9 cellular contexts compared by ENCODE assay signal in the genomic region with DNA sequence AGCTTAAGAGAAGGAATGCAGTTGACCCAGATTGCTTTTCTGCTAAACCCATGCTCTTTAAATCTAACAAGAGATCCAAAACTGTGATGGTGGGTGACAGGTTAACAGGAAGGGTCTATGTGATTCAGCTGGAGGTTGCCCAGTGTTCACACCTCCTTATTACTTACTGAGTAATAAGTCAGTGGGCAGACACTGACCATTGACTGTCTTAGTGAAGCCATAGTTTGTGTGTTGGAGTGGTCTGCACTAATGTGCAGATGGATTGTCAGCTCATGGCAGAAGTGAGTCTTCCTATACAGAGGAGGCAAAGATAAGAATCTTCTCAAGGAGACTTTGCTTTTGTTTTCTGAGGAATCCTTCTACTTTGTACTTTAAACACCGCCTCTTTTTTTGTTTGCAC. TPM values are rescaled to one million over a fixed set of nuclear protein-coding genes. Genes with fewer than 3 reads are reported as not detected.
DNase-seq lines count a peak whose midpoint lies in the region; ATAC-seq and TF ChIP-seq lines count a peak whose summit lies in the region.
"Had no signal": no experiment of that assay in that cellular context is flagged by ENCODE, and none has a peak within 500 bp of the region (broad histone marks: within the 10 kb centered on the region; RNA-seq: fewer than 3 reads in every experiment).

No MANE protein-coding gene starts in this region.

- TF ChIP-seq CTCF in DND-41 (IDR thresholded peaks at IDR 0.05; ENCODE audit: borderline replicate concordance, extremely low read depth, low read length, poor library complexity, severe bottlenecking) (no peak), OCI-LY3 (IDR thresholded peaks at IDR 0.05; ENCODE audit: low read depth, low read length) (no peak), endothelial cell (IDR thresholded peaks at IDR 0.05; ENCODE audit: unreplicated experiment) (no peak), parathyroid adenoma (IDR thresholded peaks at IDR 0.05) (no peak)

- H3K36me3 Mint-ChIP-seq in endothelial cell (ENCODE audit: low read depth, unreplicated experiment), result peaks cover 6% of the 10 kb centered on the region

- H4K20me1 ChIP-seq in DND-41 (ENCODE audit: insufficient read depth, low read length) (peaks cover 2% of the 10 kb centered on the region; the same call in 1 of the 2 replicates), OCI-LY3 (ENCODE audit: insufficient read depth, low read length) (no peaks in the 10 kb centered on the region)

- H3K27me3 ChIP-seq in DND-41 (ENCODE audit: insufficient read depth, low read length, poor library complexity), result no peaks in the 10 kb centered on the region
- H3K27me3 ChIP-seq in OCI-LY3 (ENCODE audit: low read depth, low read length), result no peaks in the 10 kb centered on the region
- no peaks in the 10 kb centered on the region for H3K27me3 ChIP-seq in parathyroid adenoma (ENCODE audit: control insufficient read depth, insufficient read depth, low read length)

- DNase-seq in DND-41, result no peak
- no peak for DNase-seq in endothelial cell (ENCODE audit: low spot score)
- no peak for DNase-seq in stimulated activated naive CD4-positive, alpha-beta T cell treated with Interleukin-2 at 50 U/mL for 16 hours (lab: John Stamatoyannopoulos, UW)
- no peak for DNase-seq in activated CD4-positive, CD25-positive, alpha-beta regulatory T cell treated with anti-CD3 and anti-CD28 coated beads, Interleukin-2, amount 50 U/mL, for 72 hours
- no peak for DNase-seq in AG08395 (ENCODE audit: low spot score)
- DNase-seq in NCI-H69 (lab: John Stamatoyannopoulos, UW), result no peak
- DNase-seq: activated effector memory CD4-positive, alpha-beta T cell treated with anti-CD3 and anti-CD28 coated beads, Interleukin-2, amount 50 U/mL, for 16 hours had no signal

- H3K79me2 ChIP-seq in DND-41 (ENCODE audit: insufficient read depth, low read length) (peaks cover 90% of the 10 kb centered on the region), OCI-LY3 (ENCODE audit: low read length) (peaks cover 53% of the 10 kb centered on the region), parathyroid adenoma (peaks cover 3% of the 10 kb centered on the region)

- no peaks in the 10 kb centered on the region for H3K9me3 Mint-ChIP-seq in endothelial cell (ENCODE audit: unreplicated experiment)

- peak overlapping the region; percentile 49 to 92; a peak in 3 of 4 replicates for H3K4me3 ChIP-seq in DND-41 (ENCODE audit: low read depth in 1 of 2, low read length in 2 of 2)
- H3K4me3 ChIP-seq in OCI-LY3 (ENCODE audit: low read length), result peak overlapping the region; percentile 89
- H3K4me3 ChIP-seq in parathyroid adenoma (ENCODE audit: low read depth, low read length), result peak overlapping the region; percentile 58

- peak overlapping the region; percentile 79 for H3K4me2 ChIP-seq in DND-41 (ENCODE audit: insufficient read depth, low read length)
- peak overlapping the region; percentile 86 for H3K4me2 ChIP-seq in OCI-LY3 (ENCODE audit: low read length)
- H3K4me2 ChIP-seq in parathyroid adenoma (ENCODE audit: low read length), result peak overlapping the region; percentile 67

- peak overlapping the region; percentile 20 for H3K27ac Mint-ChIP-seq in endothelial cell (ENCODE audit: unreplicated experiment)

- H3K36me3 ChIP-seq in DND-41 (ENCODE audit: insufficient read depth, low read length) (peaks cover 6% of the 10 kb centered on the region), OCI-LY3 (replicated peaks; ENCODE audit: low read depth, low read length) (no peaks in the 10 kb centered on the region), parathyroid adenoma (ENCODE audit: control insufficient read depth, insufficient read depth, low read length) (no peaks in the 10 kb centered on the region)

- peaks cover 63% of the 10 kb centered on the region for H3K4me1 ChIP-seq in DND-41 (ENCODE audit: insufficient read depth, low read length)
- H3K4me1 ChIP-seq in OCI-LY3 (ENCODE audit: low read length), result peaks cover 37% of the 10 kb centered on the region
- H3K4me1 ChIP-seq in parathyroid adenoma, result peaks cover 9% of the 10 kb centered on the region

- peaks cover 24% of the 10 kb centered on the region for H3K4me1 Mint-ChIP-seq in endothelial cell (ENCODE audit: unreplicated experiment)

- H2AFZ ChIP-seq in DND-41 (ENCODE audit: low read depth, low read length) (0 out of 2 replicates have a peak overlapping the region, but pooled peaks have one; percentile 78), OCI-LY3 (ENCODE audit: low read depth, low read length) (no peak overlapping the region), parathyroid adenoma (no peak overlapping the region)

- peak overlapping the region; percentile 92 for H3K4me3 Mint-ChIP-seq in endothelial cell (ENCODE audit: unreplicated experiment)

- H3K27ac ChIP-seq in DND-41 (ENCODE audit: low read length), result peak overlapping the region; percentile 90
- peak overlapping the region; percentile 88 for H3K27ac ChIP-seq in OCI-LY3 (ENCODE audit: low read length)
- H3K27ac ChIP-seq in parathyroid adenoma, result no peak overlapping the region

- ATAC-seq in DND-41 (ENCODE audit: insufficient read depth, low read depth), result no peak

- H3K9me3 ChIP-seq in DND-41 (ENCODE audit: insufficient read depth, low read length, severe bottlenecking) (no peaks in the 10 kb centered on the region), OCI-LY3 (ENCODE audit: insufficient read depth, low read length) (no peaks in the 10 kb centered on the region), parathyroid adenoma (ENCODE audit: control insufficient read depth, low read length) (no peaks in the 10 kb centered on the region)

- peaks cover 10% of the 10 kb centered on the region for H3K27me3 Mint-ChIP-seq in endothelial cell (ENCODE audit: unreplicated experiment)

- H3K9ac ChIP-seq in DND-41 (ENCODE audit: low read depth, low read length) (peak overlapping the region; percentile 63), OCI-LY3 (ENCODE audit: low read length) (peak overlapping the region; percentile 82), parathyroid adenoma (no peak overlapping the region)

RNA-seq across cellular contexts. Expression of a gene that starts 15.2 kb away (rescaled TPM):
- total RNA-seq in endothelial cell (ENCODE audit: unreplicated experiment), result 72.6 TPM

RNA-seq across cellular contexts. Expression of a gene that starts 18.2 kb away (rescaled TPM):
- total RNA-seq in endothelial cell (ENCODE audit: unreplicated experiment), result 28.6 TPM

RNA-seq across cellular contexts. Expression of a gene that starts 40.2 kb away (rescaled TPM):
- total RNA-seq in endothelial cell (ENCODE audit: unreplicated experiment), result not detected
